In the genomic region with DNA sequence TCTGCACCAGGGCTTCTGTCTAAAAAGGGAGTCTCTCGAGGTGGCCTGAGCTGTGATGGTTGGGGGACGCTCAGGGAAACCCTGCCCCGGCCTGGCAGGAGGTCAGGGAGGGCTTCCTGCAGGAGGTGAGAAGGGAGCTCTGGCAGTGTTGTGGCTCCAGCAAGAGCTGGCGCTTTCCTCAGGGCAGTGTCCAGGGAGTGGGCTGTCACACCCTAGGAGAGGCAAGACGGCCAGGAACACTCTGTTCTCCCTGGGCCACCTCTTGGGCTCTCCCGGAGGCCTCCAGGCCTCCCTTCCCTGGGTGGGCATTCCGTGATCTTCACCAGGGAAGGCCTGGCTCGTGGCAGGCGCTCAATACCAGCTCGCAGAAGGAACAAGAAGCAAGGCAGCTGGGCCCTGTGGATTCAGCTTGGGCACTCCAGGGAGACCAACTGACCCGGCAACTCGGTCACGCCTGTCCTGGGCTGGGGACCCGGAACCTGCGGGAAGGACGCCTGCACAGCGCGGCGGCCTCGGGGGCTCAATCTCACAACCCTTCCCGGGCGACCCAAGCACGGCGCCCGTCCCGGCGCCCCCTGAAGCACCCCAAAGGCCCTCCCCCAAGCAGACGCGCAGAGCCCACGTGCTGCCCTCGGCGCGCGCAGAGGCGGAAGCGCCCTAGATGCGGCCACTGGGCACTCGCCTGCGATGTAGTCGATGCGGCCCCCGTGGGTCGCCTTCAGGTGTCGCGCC, we compare ENCODE assay signal across 8 cellular contexts. TPM values are rescaled to one million over a fixed set of nuclear protein-coding genes. Genes with fewer than 3 reads are reported as not detected.
DNase-seq lines count a peak whose midpoint lies in the region; ATAC-seq and TF ChIP-seq lines count a peak whose summit lies in the region.

No MANE protein-coding gene starts in this region.

- peaks cover 14% of the 10 kb centered on the region for H3K4me1 Mint-ChIP-seq in WTC11

- H3K9me3 Mint-ChIP-seq in WTC11 = no peaks in the 10 kb centered on the region

- peaks cover 37% of the 10 kb centered on the region for H3K36me3 Mint-ChIP-seq in WTC11

- TF ChIP-seq POLR2A in GM15510 (IDR thresholded peaks at IDR 0.05; ENCODE audit: borderline replicate concordance, extremely low read depth, insufficient read length) = peak; percentile 67

- intact Hi-C loops in left colon (cut with DNase I, micrococcal nuclease) = no loop called here

- H3K4me3 Mint-ChIP-seq in WTC11 = peak overlapping the region; percentile 87

- CTCF ChIA-PET in WTC11 (lab: Charles Lee) = interaction anchor here (0.6 to 5.1 kb wide), 15 partner anchors 26 to 382 kb away, joined by 3 to 47 read pairs (median 5); partner anchors contain the start of genes GALNS, PIEZO1 and TRAPPC2L

- POLR2A ChIA-PET in WTC11 (lab: Charles Lee) = interaction anchor here (0.9 to 2.2 kb wide), 4 partner anchors 8 to 356 kb away, joined by 3 to 6 read pairs (median 4); partner anchors contain the start of gene CDT1

- peak overlapping the region; percentile 85 for H3K4me3 ChIP-seq in choroid plexus epithelial cell (ENCODE audit: low read depth, low read length)

- no peak for TF ChIP-seq CTCF in 22Rv1 (IDR thresholded peaks at IDR 0.05)
- no peak for TF ChIP-seq CTCF in WTC11 (IDR thresholded peaks at IDR 0.05)
- TF ChIP-seq CTCF in choroid plexus epithelial cell (conservative IDR thresholded peaks at IDR 0.05; ENCODE audit: low read depth, low read length) = no peak

- ATAC-seq in HG02798 (IDR thresholded peaks at IDR 0.05; ENCODE audit: poor library complexity, unreplicated experiment) (peak; percentile 62), WTC11 (no peak), left colon (peak; percentile 68)

- H3K27ac Mint-ChIP-seq in WTC11 = peak overlapping the region; percentile 65

- DNase-seq in NCI-H1105 treated with DMSO at 0.1 percent for 48 hours (lab: John Stamatoyannopoulos, UW) = peak; percentile 62
- no peak for DNase-seq in WTC11 (ENCODE audit: low spot score)
- DNase-seq in choroid plexus epithelial cell (ENCODE audit: low read depth) = peak; percentile 87
- peak; percentile 81 to 86 for DNase-seq in left colon
- DNase-seq in stimulated activated CD4-positive, alpha-beta T cell treated with anti-CD3 and anti-CD28 coated beads, Interleukin-2, amount 100 ng/mL, for 4 hours (ENCODE audit: low read depth) = peak; percentile 44

- no peaks in the 10 kb centered on the region for H3K27me3 Mint-ChIP-seq in WTC11 (ENCODE audit: low read depth)

- peak overlapping the region; percentile 97 for H3K27ac ChIP-seq in 22Rv1

TF ChIP-seq in WTC11, 78 proteins besides CTCF, POLR2A, EP300 and RAD21 (continues in another document):
- peak; percentile 18; the same call in 1 of the 2 replicates for TF ChIP-seq TEAD1 (CRISPR knock-in tag; IDR thresholded peaks at IDR 0.05)
- TF ChIP-seq, protein P1, sequence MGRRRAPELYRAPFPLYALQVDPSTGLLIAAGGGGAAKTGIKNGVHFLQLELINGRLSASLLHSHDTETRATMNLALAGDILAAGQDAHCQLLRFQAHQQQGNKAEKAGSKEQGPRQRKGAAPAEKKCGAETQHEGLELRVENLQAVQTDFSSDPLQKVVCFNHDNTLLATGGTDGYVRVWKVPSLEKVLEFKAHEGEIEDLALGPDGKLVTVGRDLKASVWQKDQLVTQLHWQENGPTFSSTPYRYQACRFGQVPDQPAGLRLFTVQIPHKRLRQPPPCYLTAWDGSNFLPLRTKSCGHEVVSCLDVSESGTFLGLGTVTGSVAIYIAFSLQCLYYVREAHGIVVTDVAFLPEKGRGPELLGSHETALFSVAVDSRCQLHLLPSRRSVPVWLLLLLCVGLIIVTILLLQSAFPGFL (CRISPR knock-in tag; IDR thresholded peaks at IDR 0.05; ENCODE audit: borderline replicate concordance) = peak; percentile 45; the same call in 1 of the 2 replicates
- TF ChIP-seq ZNF416 (CRISPR knock-in tag; IDR thresholded peaks at IDR 0.05) = no peak
- TF ChIP-seq USF1 (CRISPR knock-in tag; IDR thresholded peaks at IDR 0.05) = peak; percentile 89
- TF ChIP-seq, protein P2, sequence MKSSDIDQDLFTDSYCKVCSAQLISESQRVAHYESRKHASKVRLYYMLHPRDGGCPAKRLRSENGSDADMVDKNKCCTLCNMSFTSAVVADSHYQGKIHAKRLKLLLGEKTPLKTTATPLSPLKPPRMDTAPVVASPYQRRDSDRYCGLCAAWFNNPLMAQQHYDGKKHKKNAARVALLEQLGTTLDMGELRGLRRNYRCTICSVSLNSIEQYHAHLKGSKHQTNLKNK (CRISPR knock-in tag; IDR thresholded peaks at IDR 0.05) = no peak
- 0 out of 2 replicates have a peak, but pooled peaks have one; percentile 66 for TF ChIP-seq KAT7 (CRISPR knock-in tag; IDR thresholded peaks at IDR 0.05; ENCODE audit: borderline replicate concordance)
- TF ChIP-seq NR3C1 (CRISPR knock-in tag; conservative IDR thresholded peaks at IDR 0.05; ENCODE audit: low read depth) = no peak
- TF ChIP-seq TCF7 (CRISPR knock-in tag; IDR thresholded peaks at IDR 0.05; ENCODE audit: low read depth) = no peak
- no peak for TF ChIP-seq ZNF396 (CRISPR knock-in tag; IDR thresholded peaks at IDR 0.05; ENCODE audit: borderline replicate concordance)
- TF ChIP-seq, protein P3, sequence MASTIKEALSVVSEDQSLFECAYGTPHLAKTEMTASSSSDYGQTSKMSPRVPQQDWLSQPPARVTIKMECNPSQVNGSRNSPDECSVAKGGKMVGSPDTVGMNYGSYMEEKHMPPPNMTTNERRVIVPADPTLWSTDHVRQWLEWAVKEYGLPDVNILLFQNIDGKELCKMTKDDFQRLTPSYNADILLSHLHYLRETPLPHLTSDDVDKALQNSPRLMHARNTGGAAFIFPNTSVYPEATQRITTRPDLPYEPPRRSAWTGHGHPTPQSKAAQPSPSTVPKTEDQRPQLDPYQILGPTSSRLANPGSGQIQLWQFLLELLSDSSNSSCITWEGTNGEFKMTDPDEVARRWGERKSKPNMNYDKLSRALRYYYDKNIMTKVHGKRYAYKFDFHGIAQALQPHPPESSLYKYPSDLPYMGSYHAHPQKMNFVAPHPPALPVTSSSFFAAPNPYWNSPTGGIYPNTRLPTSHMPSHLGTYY (CRISPR knock-in tag; IDR thresholded peaks at IDR 0.05) = no peak
- no peak for TF ChIP-seq ETV6 (CRISPR knock-in tag; IDR thresholded peaks at IDR 0.05)
- peak; percentile 62; the same call in 1 of the 2 replicates for TF ChIP-seq ZNF219 (CRISPR knock-in tag; IDR thresholded peaks at IDR 0.05; ENCODE audit: borderline replicate concordance)
- no peak for TF ChIP-seq ZSCAN18 (CRISPR knock-in tag; IDR thresholded peaks at IDR 0.05)
- TF ChIP-seq ZNF423 (CRISPR knock-in tag; IDR thresholded peaks at IDR 0.05) = no peak
- TF ChIP-seq E2F1 (CRISPR knock-in tag; IDR thresholded peaks at IDR 0.05) = no peak
- TF ChIP-seq FOXP4 (CRISPR knock-in tag; IDR thresholded peaks at IDR 0.05) = no peak
- TF ChIP-seq GABPB1 (CRISPR knock-in tag; IDR thresholded peaks at IDR 0.05) = no peak; the same call in 1 of the 2 replicates
- no peak for TF ChIP-seq FOXJ3 (CRISPR knock-in tag; IDR thresholded peaks at IDR 0.05; ENCODE audit: borderline replicate concordance)

RNA-seq across cellular contexts. Expression of gene APRT, which starts 0.7 kb away (rescaled TPM):
- 272 to 288 TPM (median 282 TPM) in 3 replicates for total RNA-seq in WTC11 (2021)
- 100 to 1,000 TPM; 112 to 199 TPM for total RNA-seq in left colon

RNA-seq across cellular contexts. Expression of gene CDT1, which starts 7.4 kb away (rescaled TPM):
- total RNA-seq in WTC11 (2021) = 142 to 154 TPM (median 149 TPM) in 3 replicates
- total RNA-seq in left colon = 10 to 100 TPM in 1 of 2 donors, 1 to 10 TPM in 1; 6.8 to 14.8 TPM

RNA-seq across cellular contexts. Expression of gene PIEZO1, which starts 26.0 kb away (rescaled TPM):
- 68.3 to 75.1 TPM (median 71.3 TPM) in 3 replicates for total RNA-seq in WTC11 (2021)
- total RNA-seq in left colon = 100 to 1,000 TPM; 118 to 146 TPM

RNA-seq across cellular contexts. Expression of gene GALNS, which starts 45.7 kb away (rescaled TPM):
- 23.0 to 29.5 TPM (median 25.8 TPM) in 3 replicates for total RNA-seq in WTC11 (2021)
- total RNA-seq in left colon = 10 to 100 TPM; 39.1 to 43.5 TPM

RNA-seq across cellular contexts. Expression of gene TRAPPC2L, which starts 45.9 kb away (rescaled TPM):
- total RNA-seq in WTC11 (2021) = 63.1 to 82.0 TPM (median 64.5 TPM) in 3 replicates
- total RNA-seq in left colon = 10 to 100 TPM; 37.0 to 44.4 TPM
